8 cellular contexts compared by ENCODE assay signal in the genomic region with DNA sequence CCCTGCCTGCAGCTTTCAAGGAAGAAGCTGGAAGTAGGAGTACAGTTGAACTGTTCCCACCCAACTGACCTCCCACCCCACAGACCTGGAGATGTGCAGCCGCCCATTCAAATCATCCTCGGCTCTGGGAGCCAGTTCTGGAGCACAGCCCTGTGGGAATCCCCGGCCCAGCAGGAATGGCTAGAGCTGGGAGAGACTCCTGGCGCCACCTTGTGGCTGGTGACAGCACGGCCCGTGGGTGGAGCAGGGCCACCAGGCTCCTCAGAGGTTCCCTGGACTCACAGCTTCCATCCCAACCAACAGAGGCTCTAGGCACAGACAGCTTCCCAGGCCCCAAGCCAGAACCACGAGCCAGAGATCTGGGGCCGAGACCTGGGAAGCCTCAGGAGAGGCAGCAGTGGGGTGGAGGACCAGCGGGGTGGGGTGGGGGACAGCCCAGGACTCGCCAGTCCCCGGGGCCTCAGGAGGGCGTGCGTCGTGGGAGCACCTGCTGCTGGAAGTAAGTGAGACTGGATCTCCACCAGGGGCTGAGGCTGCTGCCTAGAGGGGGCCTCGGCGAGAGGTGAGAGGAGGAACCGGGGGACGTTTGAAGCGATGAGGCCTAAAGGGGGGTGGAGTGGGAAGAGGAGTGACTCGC. TPM values are rescaled to one million over a fixed set of nuclear protein-coding genes. Genes with fewer than 3 reads are reported as not detected.
DNase-seq lines count a peak whose midpoint lies in the region; ATAC-seq and TF ChIP-seq lines count a peak whose summit lies in the region.

No MANE protein-coding gene starts in this region.

- POLR2A ChIA-PET in activated naive CD8-positive, alpha-beta T cell treated with anti-CD3 and anti-CD28 coated beads, Interleukin-2, amount 10 ng/mL, durations not matched to agents 7 days and 5 days (lab: Charles Lee): interaction anchor here (1.3 to 2.3 kb wide), 2 partner anchors 43 to 111 kb away, joined by 3 to 5 read pairs; a partner anchor contains a TSS

- no peaks in the 10 kb centered on the region for H3K27me3 ChIP-seq in transverse colon

- peaks cover 8 to 21% (median 12%) of the 10 kb centered on the region in 4 donors for H3K4me1 ChIP-seq in transverse colon

- no peaks in the 10 kb centered on the region for H3K9me3 ChIP-seq in transverse colon

- no peak overlapping the region for H3K4me3 Mint-ChIP-seq in activated naive CD8-positive, alpha-beta T cell treated with anti-CD3 and anti-CD28 coated beads, Interleukin-2, amount 10 ng/mL, durations not matched to agents 7 days and 5 days

- peak; percentile 58 for ATAC-seq in activated naive CD8-positive, alpha-beta T cell treated with anti-CD3 and anti-CD28 coated beads, Interleukin-2, amount 10 ng/mL, durations not matched to agents 7 days and 5 days (ENCODE audit: low read depth)
- ATAC-seq in Right ventricle myocardium inferior (peak; percentile 85), GM18511 (IDR thresholded peaks at IDR 0.05; ENCODE audit: unreplicated experiment) (no peak)

- WGBS in transverse colon (ENCODE audit: low coverage in 1 of 2), 2 donors: 72% methylated on average over 15 of the region's 20 CpGs; no CpG with 5 or more reads in 1 of the 2 donors

- H3K4me1 Mint-ChIP-seq in activated naive CD8-positive, alpha-beta T cell treated with anti-CD3 and anti-CD28 coated beads, Interleukin-2, amount 10 ng/mL, durations not matched to agents 7 days and 5 days: peaks cover 4% of the 10 kb centered on the region

- TF ChIP-seq CTCF in transverse colon (IDR thresholded peaks at IDR 0.05): peak; percentile 79 to 93 (median 88)

- no peak for TF ChIP-seq POLR2A in transverse colon (IDR thresholded peaks at IDR 0.05)

- intact Hi-C loops in Right ventricle myocardium inferior (cut with DNase I): loop anchor here (5.0 kb wide), 1 partner anchor 111 kb away; no protein-coding TSS in a partner anchor
- intact Hi-C loops in transverse colon (cut with DNase I; ENCODE audit: low total_unique reads): loop anchor here (1.0 kb wide), 1 partner anchor 109 kb away; no protein-coding TSS in a partner anchor

- in situ Hi-C loops in transverse colon (cut with MboI; ENCODE audit: low pct_ligation_motif_present in 1 of 4, low pct_unique_long_range_greater_than_20kb in 1 of 4, low sequenced_read_pairs in 3 of 4): loop anchor here in 2 of 4 donors (10.0 to 25.0 kb wide), 2 partner anchors 106 to 109 kb away; no protein-coding TSS in a partner anchor

- no peak overlapping the region for H3K4me3 ChIP-seq in transverse colon

- H3K36me3 Mint-ChIP-seq in activated naive CD8-positive, alpha-beta T cell treated with anti-CD3 and anti-CD28 coated beads, Interleukin-2, amount 10 ng/mL, durations not matched to agents 7 days and 5 days: peaks cover 21% of the 10 kb centered on the region

- peak overlapping the region in 3 of 4 donors; percentile 37 to 59 (median 46) for H3K27ac ChIP-seq in transverse colon

- TF ChIP-seq EP300 in transverse colon (IDR thresholded peaks at IDR 0.05; ENCODE audit: low read depth): no peak

- DNase-seq in ELF-1 (ENCODE audit: low read depth, low spot score) (peak; percentile 94), LHCN-M2 (ENCODE audit: low read depth) (peak; percentile 59), SK-N-DZ (ENCODE audit: low spot score) (peak; percentile 74), Right ventricle myocardium inferior (ENCODE audit: missing footprints) (peak; percentile 92), pons (ENCODE audit: low spot score) (peak; percentile 88), transverse colon (peak; percentile 86)
- peak; percentile 75 for DNase-seq in activated naive CD8-positive, alpha-beta T cell treated with anti-CD3 and anti-CD28 coated beads, Interleukin-2, amount 10 ng/mL, durations not matched to agents 7 days and 5 days

- no peak overlapping the region for H3K27ac Mint-ChIP-seq in activated naive CD8-positive, alpha-beta T cell treated with anti-CD3 and anti-CD28 coated beads, Interleukin-2, amount 10 ng/mL, durations not matched to agents 7 days and 5 days

- H3K9me3 Mint-ChIP-seq in activated naive CD8-positive, alpha-beta T cell treated with anti-CD3 and anti-CD28 coated beads, Interleukin-2, amount 10 ng/mL, durations not matched to agents 7 days and 5 days: no peaks in the 10 kb centered on the region

- H3K27me3 Mint-ChIP-seq in activated naive CD8-positive, alpha-beta T cell treated with anti-CD3 and anti-CD28 coated beads, Interleukin-2, amount 10 ng/mL, durations not matched to agents 7 days and 5 days: no peaks in the 10 kb centered on the region

- no peaks in the 10 kb centered on the region for H3K36me3 ChIP-seq in transverse colon

RNA-seq across cellular contexts. Expression of a gene that starts 43.4 kb away (rescaled TPM):
- total RNA-seq in LHCN-M2 (2014; rRNA removed) (49.5 and 59.9 TPM in 2 replicates), Right ventricle myocardium inferior (19.5 TPM), transverse colon (10 to 100 TPM; 46.8 to 63.2 (median 49.8) TPM)
- polyA plus RNA-seq in LHCN-M2 (2012): 30.0 TPM
- polyA plus RNA-seq in SK-N-DZ (2014; cell fraction: cytosol; rRNA removed): 69.0 and 90.9 TPM in 2 replicates
- 81.1 and 161 TPM in 2 replicates for polyA plus RNA-seq in SK-N-DZ (2014; cell fraction: nucleus; rRNA removed)
- 10 to 100 TPM; 81.9 to 84.5 TPM for total RNA-seq in activated naive CD8-positive, alpha-beta T cell treated with anti-CD3 and anti-CD28 coated beads, Interleukin-2, amount 10 ng/mL, durations not matched to agents 7 days and 5 days
